Comparison of ENCODE assay signal across 1 cellular context in the genomic region with DNA sequence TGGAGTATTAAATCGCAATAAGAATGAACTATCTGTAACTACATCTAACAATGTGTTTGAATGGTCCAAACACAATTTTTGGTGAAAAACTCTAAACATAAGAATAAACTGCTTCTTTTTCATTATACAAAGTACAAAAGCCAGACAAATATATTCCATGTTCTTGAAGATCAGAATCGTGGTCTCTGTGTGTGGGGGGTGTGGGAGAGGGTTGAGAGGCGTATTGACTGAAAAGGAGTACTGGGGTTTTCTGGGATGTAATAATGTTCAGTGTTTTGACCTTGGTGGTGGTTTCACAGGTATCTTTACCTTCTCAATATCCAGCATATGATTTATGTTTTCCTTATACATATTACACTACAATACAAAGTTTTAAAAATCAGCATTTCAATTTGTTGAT.
A peak's percentile ranks its signal among the peaks of the same experiment; 100 is the strongest.
TF ChIP-seq lines count a peak whose summit lies in the region.

No MANE protein-coding gene starts in this region.

TF ChIP-seq in K562, 482 proteins besides CTCF, POLR2A, EP300 and RAD21 (continued from another document):
- TF ChIP-seq, protein P1, sequence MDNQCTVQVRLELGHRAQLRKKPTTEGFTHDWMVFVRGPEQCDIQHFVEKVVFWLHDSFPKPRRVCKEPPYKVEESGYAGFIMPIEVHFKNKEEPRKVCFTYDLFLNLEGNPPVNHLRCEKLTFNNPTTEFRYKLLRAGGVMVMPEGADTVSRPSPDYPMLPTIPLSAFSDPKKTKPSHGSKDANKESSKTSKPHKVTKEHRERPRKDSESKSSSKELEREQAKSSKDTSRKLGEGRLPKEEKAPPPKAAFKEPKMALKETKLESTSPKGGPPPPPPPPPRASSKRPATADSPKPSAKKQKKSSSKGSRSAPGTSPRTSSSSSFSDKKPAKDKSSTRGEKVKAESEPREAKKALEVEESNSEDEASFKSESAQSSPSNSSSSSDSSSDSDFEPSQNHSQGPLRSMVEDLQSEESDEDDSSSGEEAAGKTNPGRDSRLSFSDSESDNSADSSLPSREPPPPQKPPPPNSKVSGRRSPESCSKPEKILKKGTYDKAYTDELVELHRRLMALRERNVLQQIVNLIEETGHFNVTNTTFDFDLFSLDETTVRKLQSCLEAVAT (IDR thresholded peaks at IDR 0.05), result 0 out of 4 replicates have a peak, but pooled peaks of 1 of the 2 experiments have one; percentile 12
- no peak for TF ChIP-seq NCOA4 (IDR thresholded peaks at IDR 0.05; ENCODE audit: partially characterized antibody)
